Comparison of ENCODE assay signal across 29 cellular contexts in the genomic region with DNA sequence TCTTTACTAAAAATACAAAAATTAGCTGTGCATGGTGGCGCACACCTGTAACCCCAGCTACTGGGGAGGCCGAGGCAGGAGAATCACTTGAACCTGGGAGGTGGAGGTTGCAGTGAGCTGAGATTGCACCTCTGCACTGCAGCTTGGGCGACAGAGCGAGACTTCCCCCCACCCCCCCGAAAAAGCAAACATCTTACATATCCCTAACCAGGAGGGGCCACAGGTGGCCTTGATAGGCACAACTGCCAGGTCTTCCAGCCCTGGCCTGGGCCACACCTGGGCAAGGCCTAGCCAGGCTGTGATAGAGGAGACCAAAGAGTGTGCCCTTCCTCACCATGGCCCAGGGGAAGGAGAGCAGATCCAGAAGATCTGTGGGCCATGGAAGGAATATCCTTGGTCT. TPM values are rescaled to one million over a fixed set of nuclear protein-coding genes. Genes with fewer than 3 reads are reported as not detected.
"Had no signal": no experiment of that assay in that cellular context is flagged by ENCODE, and none has a peak within 500 bp of the region (broad histone marks: within the 10 kb centered on the region; RNA-seq: fewer than 3 reads in every experiment).

No MANE protein-coding gene starts in this region.

- H3K4me1 ChIP-seq: colonic mucosa, esophagus muscularis mucosa, foreskin keratinocyte, gastrocnemius medialis, gastroesophageal sphincter, heart left ventricle, heart right ventricle had no signal

- H3K27ac Mint-ChIP-seq: dendritic cell treated with granulocyte-macrophage colony-stimulating factor and Interleukin-4, amounts not matched to agents 40 ng/mL and 50 ng/mL, for 4 days; effector memory CD8-positive, alpha-beta T cell; endodermal cell had no signal

- H3K27me3 ChIP-seq: colonic mucosa, dorsolateral prefrontal cortex had no signal

- H3K4me3 Mint-ChIP-seq: dendritic cell treated with granulocyte-macrophage colony-stimulating factor and Interleukin-4, amounts not matched to agents 40 ng/mL and 50 ng/mL, for 4 days; effector memory CD8-positive, alpha-beta T cell; endodermal cell had no signal

- H3K27ac ChIP-seq: colonic mucosa, coronary artery, dorsolateral prefrontal cortex, epithelial cell of prostate, esophagus muscularis mucosa, foreskin keratinocyte, gastrocnemius medialis, gastroesophageal sphincter, heart left ventricle, heart right ventricle had no signal

- H3K36me3 ChIP-seq: colonic mucosa, esophagus muscularis mucosa, esophagus squamous epithelium, gastrocnemius medialis, gastroesophageal sphincter, heart left ventricle, heart right ventricle had no signal

- H3K9me3 Mint-ChIP-seq: dendritic cell treated with granulocyte-macrophage colony-stimulating factor and Interleukin-4, amounts not matched to agents 40 ng/mL and 50 ng/mL, for 4 days; effector memory CD8-positive, alpha-beta T cell; endodermal cell had no signal

- H3K9me3 ChIP-seq: colonic mucosa, esophagus muscularis mucosa, esophagus squamous epithelium, gastrocnemius medialis, gastroesophageal sphincter, heart left ventricle, heart right ventricle had no signal

- H3K4me3 ChIP-seq: colonic mucosa, coronary artery, dorsolateral prefrontal cortex, esophagus muscularis mucosa, esophagus squamous epithelium, gastrocnemius medialis, gastroesophageal sphincter, heart left ventricle, heart right ventricle had no signal

- ATAC-seq: effector memory CD8-positive, alpha-beta T cell; esophagus mucosa; foreskin keratinocyte; gastrocnemius medialis; gastroesophageal sphincter had no signal

- DNase-seq: colonic mucosa; cortex of kidney; dermis blood vessel endothelial cell; dorsolateral prefrontal cortex; effector CD4-positive, alpha-beta T cell; effector CD8-positive, alpha-beta T cell; effector memory CD4-positive, alpha-beta T cell; effector memory CD8-positive, alpha-beta T cell; endodermal cell; erythroblast; esophagus squamous epithelium; foreskin fibroblast; foreskin keratinocyte; foreskin melanocyte; gastrocnemius medialis; glutamatergic neuron; head of caudate nucleus; heart left ventricle; heart right ventricle had no signal

RNA-seq across cellular contexts. Expression of a gene that starts 28.6 kb away (rescaled TPM):
- total RNA-seq: colonic mucosa, endothelial cell of umbilical vein, epithelial cell of proximal tubule, glomerular endothelial cell had no signal
- polyA plus RNA-seq: endothelial cell of umbilical vein, fibroblast of lung, heart left ventricle had no signal
